Comparison of ENCODE assay signal across 15 cellular contexts in genomic region chr20:62132421-62132820, GRCh38. TPM values are rescaled to one million over a fixed set of nuclear protein-coding genes. Genes with fewer than 3 reads are reported as not detected.
DNase-seq lines count a peak whose midpoint lies in the region; ATAC-seq and TF ChIP-seq lines count a peak whose summit lies in the region.
"Had no signal": no experiment of that assay in that cellular context is flagged by ENCODE, and none has a peak within 500 bp of the region (broad histone marks: within the 10 kb centered on the region; RNA-seq: fewer than 3 reads in every experiment).

No MANE protein-coding gene starts in this region.

- no peak overlapping the region for H3K4me3 Mint-ChIP-seq in activated naive CD8-positive, alpha-beta T cell treated with anti-CD3 and anti-CD28 coated beads for 36 hours
- H3K4me3 Mint-ChIP-seq in HFFc6 = no peak overlapping the region

- intact Hi-C loops in breast epithelium (cut with DNase I; ENCODE audit: low total_unique reads) (no loop called here), mammary epithelial cell (cut with micrococcal nuclease) (no loop called here), lower lobe of right lung (cut with DNase I) (no loop called here)

- no peak overlapping the region for H3K9ac ChIP-seq in mammary epithelial cell (ENCODE audit: insufficient read depth, low read length)
- H3K9ac ChIP-seq: KMS-11 had no signal

- CTCF ChIA-PET in mammary epithelial cell (lab: Charles Lee; ENCODE audit: low non-redundant PET) = no interaction called here

- TF ChIP-seq POLR2A in breast epithelium (IDR thresholded peaks at IDR 0.05) (no peak), upper lobe of left lung (IDR thresholded peaks at IDR 0.05) (peak in 1 of 4 donors; percentile 7)

- H3K27ac Mint-ChIP-seq in activated naive CD8-positive, alpha-beta T cell treated with anti-CD3 and anti-CD28 coated beads for 36 hours = peak overlapping the region; percentile 35
- no peak overlapping the region for H3K27ac Mint-ChIP-seq in HFFc6

- no peaks in the 10 kb centered on the region for H3K9me3 Mint-ChIP-seq in activated naive CD8-positive, alpha-beta T cell treated with anti-CD3 and anti-CD28 coated beads for 36 hours
- H3K9me3 Mint-ChIP-seq in HFFc6 = no peaks in the 10 kb centered on the region

- BruUV-seq in mammary epithelial cell (replicated peaks; lab: Mats Ljungman, UMichigan) = no TSS peak

- in situ Hi-C loops in mammary epithelial cell (cut with MboI; ENCODE audit: low sequenced_read_pairs in 2 of 2) = loop anchor here in 1 of 2 donors (10.0 kb wide), 1 partner anchor 118 kb away; no protein-coding TSS in a partner anchor

- ATAC-seq in lower lobe of right lung (peak; percentile 26 to 28), upper lobe of left lung (ENCODE audit: low FRiP score in 2 of 2) (peak in 1 of 2 donors; percentile 54), GM19395 (IDR thresholded peaks at IDR 0.05; ENCODE audit: unreplicated experiment) (no peak)
- ATAC-seq: HCT116 had no signal

- peaks cover 12% of the 10 kb centered on the region for H3K79me2 ChIP-seq in mammary epithelial cell (ENCODE audit: insufficient read depth, low read length)

- H3K27me3 ChIP-seq in breast epithelium (no peaks in the 10 kb centered on the region), mammary epithelial cell (ENCODE audit: insufficient read depth, low read length) (no peaks in the 10 kb centered on the region), lower lobe of right lung (ENCODE audit: low read depth) (no peaks in the 10 kb centered on the region), upper lobe of left lung (no peaks in the 10 kb centered on the region)
- H3K27me3 ChIP-seq: testis had no signal

- no peaks in the 10 kb centered on the region for H3K27me3 Mint-ChIP-seq in activated naive CD8-positive, alpha-beta T cell treated with anti-CD3 and anti-CD28 coated beads for 36 hours
- peaks cover 6% of the 10 kb centered on the region; the same call in 1 of the 2 replicates for H3K27me3 Mint-ChIP-seq in HFFc6 (ENCODE audit: insufficient read depth)

- no peak overlapping the region for H3K4me2 ChIP-seq in mammary epithelial cell (ENCODE audit: insufficient read depth, low read depth, low read length)
- H3K4me2 ChIP-seq: KMS-11 had no signal

- H4K20me1 ChIP-seq in mammary epithelial cell (ENCODE audit: insufficient read depth, low read length) = no peaks in the 10 kb centered on the region

- H3K4me1 Mint-ChIP-seq in activated naive CD8-positive, alpha-beta T cell treated with anti-CD3 and anti-CD28 coated beads for 36 hours = peaks cover 26% of the 10 kb centered on the region
- H3K4me1 Mint-ChIP-seq in HFFc6 (ENCODE audit: low read depth) = no peaks in the 10 kb centered on the region; the same call in 1 of the 2 replicates

- WGBS in mammary epithelial cell (ENCODE audit: low coverage, missing lambda C conversion rate) = 92% methylated on average over 7 of the region's 7 CpGs
- 72% methylated on average over 7 of the region's 7 CpGs for WGBS in upper lobe of left lung, 2 donors

- H3K27ac ChIP-seq in breast epithelium = peak overlapping the region; percentile 42 to 74
- no peak overlapping the region for H3K27ac ChIP-seq in mammary epithelial cell (ENCODE audit: insufficient read depth, low read depth, low read length)
- H3K27ac ChIP-seq in lower lobe of right lung = peak overlapping the region; percentile 79
- H3K27ac ChIP-seq in upper lobe of left lung = peak overlapping the region; percentile 36 to 81 (median 78)
- H3K27ac ChIP-seq: KMS-11 had no signal

- H3K4me3 ChIP-seq in breast epithelium (peak overlapping the region in 1 of 3 donors; percentile 8), mammary epithelial cell (replicated peaks in 1 of 3; ENCODE audit: insufficient read depth in 1 of 3, low read depth in 2 of 3, low read length in 3 of 3) (no peak overlapping the region), lower lobe of right lung (peak overlapping the region; percentile 6), upper lobe of left lung (no peak overlapping the region)
- H3K4me3 ChIP-seq: testis had no signal

- dilution Hi-C loops in mammary epithelial cell (cut with HindIII; ENCODE audit: low sequenced_read_pairs) = no loop called here

- H3K36me3 Mint-ChIP-seq in activated naive CD8-positive, alpha-beta T cell treated with anti-CD3 and anti-CD28 coated beads for 36 hours = peaks cover 38% of the 10 kb centered on the region
- peaks cover 50% of the 10 kb centered on the region for H3K36me3 Mint-ChIP-seq in HFFc6 (ENCODE audit: low read depth)

- TF ChIP-seq EP300 in upper lobe of left lung (IDR thresholded peaks at IDR 0.05) = no peak

- H3K9me3 ChIP-seq in breast epithelium (no peaks in the 10 kb centered on the region), mammary epithelial cell (replicated peaks; ENCODE audit: insufficient read depth, low read length) (no peaks in the 10 kb centered on the region), lower lobe of right lung (no peaks in the 10 kb centered on the region), upper lobe of left lung (no peaks in the 10 kb centered on the region)
- H3K9me3 ChIP-seq: testis had no signal

- H2AFZ ChIP-seq in mammary epithelial cell (ENCODE audit: low read depth, low read length) = no peak overlapping the region

- TF ChIP-seq CTCF in breast epithelium (IDR thresholded peaks at IDR 0.05) = no peak
- no peak for TF ChIP-seq CTCF in mammary epithelial cell (conservative IDR thresholded peaks at IDR 0.05 in 1 of 2, IDR thresholded peaks at IDR 0.05 in 1 of 2; ENCODE audit: extremely low read depth in 1 of 2, insufficient read depth in 1 of 2, low read depth in 1 of 2, low read length in 2 of 2)
- TF ChIP-seq CTCF in lower lobe of right lung (IDR thresholded peaks at IDR 0.05) = no peak
- TF ChIP-seq CTCF in upper lobe of left lung (IDR thresholded peaks at IDR 0.05) = no peak
- no peak for TF ChIP-seq CTCF in HFFc6 (IDR thresholded peaks at IDR 0.05)

- H3K4me1 ChIP-seq in breast epithelium (no peaks in the 10 kb centered on the region), mammary epithelial cell (ENCODE audit: insufficient read depth, low read length) (no peaks in the 10 kb centered on the region), lower lobe of right lung (peaks cover 40% of the 10 kb centered on the region), upper lobe of left lung (peaks cover 27 to 39% (median 29%) of the 10 kb centered on the region in 4 donors)

- H3K36me3 ChIP-seq in breast epithelium = peaks cover 14% of the 10 kb centered on the region
- peaks cover 37% of the 10 kb centered on the region for H3K36me3 ChIP-seq in mammary epithelial cell (ENCODE audit: insufficient read depth, low read length)
- peaks cover 100% of the 10 kb centered on the region for H3K36me3 ChIP-seq in lower lobe of right lung
- H3K36me3 ChIP-seq in upper lobe of left lung = peaks cover 43 to 97% (median 79%) of the 10 kb centered on the region in 4 donors

- DNase-seq in breast epithelium (ENCODE audit: low spot score in 2 of 2) (no peak), mammary epithelial cell (no peak), lower lobe of right lung (peak; percentile 73), upper lobe of left lung (no peak), cortex of kidney (lab: John Stamatoyannopoulos, UW) (no peak), HFFc6 (no peak)
- no peak for DNase-seq in activated naive CD8-positive, alpha-beta T cell treated with anti-CD3 and anti-CD28 coated beads for 36 hours
- DNase-seq: activated CD8-positive, alpha-beta memory T cell treated with anti-CD3 and anti-CD28 coated beads, Interleukin-2, amount 50 U/mL, for 48 hours; AML-193; NCI-H2029 treated with DMSO at 0.1 percent for 48 hours; stimulated activated CD4-positive, alpha-beta T cell treated with anti-CD3 and anti-CD28 coated beads, Interleukin-2, amount 100 ng/mL, for 24 hours; testis had no signal

RNA-seq across cellular contexts. Expression of gene LSM14B, which starts 10.1 kb away (rescaled TPM):
- total RNA-seq in breast epithelium (10 to 100 TPM; 20.6 to 26.5 (median 25.6) TPM), mammary epithelial cell (10 to 100 TPM; 31.5 to 36.3 TPM), lower lobe of right lung (36.8 TPM), upper lobe of left lung (10 to 100 TPM; 27.8 to 46.3 (median 36.4) TPM)
- 20.3 TPM for polyA plus RNA-seq in mammary epithelial cell
- 20.6 TPM for polyA minus RNA-seq in mammary epithelial cell
- total RNA-seq in activated naive CD8-positive, alpha-beta T cell treated with anti-CD3 and anti-CD28 coated beads for 36 hours = 10 to 100 TPM; 32.8 to 34.5 TPM
- 10 to 100 TPM; 40.4 to 42.7 (median 40.9) TPM for total RNA-seq in HFFc6 (2021; fragmentation: NEBNext Ultra II Directional; extraction: Animal tissue kit (Norgen Biotek cat#: 25700))

RNA-seq across cellular contexts. Expression of gene PSMA7, which starts 10.8 kb away (rescaled TPM):
- total RNA-seq in breast epithelium = 100 to 1,000 TPM; 200 to 579 (median 380) TPM
- 100 to 1,000 TPM; 173 to 303 TPM for total RNA-seq in mammary epithelial cell
- 575 TPM for polyA plus RNA-seq in mammary epithelial cell
- polyA minus RNA-seq in mammary epithelial cell = 118 TPM
- total RNA-seq in activated naive CD8-positive, alpha-beta T cell treated with anti-CD3 and anti-CD28 coated beads for 36 hours = 100 to 1,000 TPM; 362 to 367 TPM
- 223 TPM for total RNA-seq in lower lobe of right lung
- 100 to 1,000 TPM; 186 to 317 (median 240) TPM for total RNA-seq in upper lobe of left lung
- 100 to 1,000 TPM; 296 to 357 (median 334) TPM for total RNA-seq in HFFc6 (2021; fragmentation: NEBNext Ultra II Directional; extraction: Animal tissue kit (Norgen Biotek cat#: 25700))

RNA-seq across cellular contexts. Expression of gene SS18L1, which starts 11.1 kb away (rescaled TPM):
- total RNA-seq in breast epithelium (10 to 100 TPM; 12.5 to 18.4 (median 14.4) TPM), mammary epithelial cell (10 to 100 TPM; 16.3 to 20.6 TPM), lower lobe of right lung (17.8 TPM), upper lobe of left lung (10 to 100 TPM; 12.2 to 70.8 (median 19.7) TPM)
- polyA plus RNA-seq in mammary epithelial cell = 10.4 TPM
- polyA minus RNA-seq in mammary epithelial cell = 17.7 TPM
- 10 to 100 TPM; 12.1 to 12.3 TPM for total RNA-seq in activated naive CD8-positive, alpha-beta T cell treated with anti-CD3 and anti-CD28 coated beads for 36 hours
- 1 to 10 TPM; 5.5 to 7.9 (median 5.9) TPM for total RNA-seq in HFFc6 (2021; fragmentation: NEBNext Ultra II Directional; extraction: Animal tissue kit (Norgen Biotek cat#: 25700))

RNA-seq across cellular contexts. Expression of gene MTG2, which starts 50.4 kb away (rescaled TPM):
- 10 to 100 TPM; 16.3 to 32.1 (median 25.6) TPM for total RNA-seq in breast epithelium
- total RNA-seq in mammary epithelial cell = 10 to 100 TPM; 20.7 to 38.6 TPM
- 28.2 TPM for polyA plus RNA-seq in mammary epithelial cell
- polyA minus RNA-seq in mammary epithelial cell = 8.8 TPM
- total RNA-seq in activated naive CD8-positive, alpha-beta T cell treated with anti-CD3 and anti-CD28 coated beads for 36 hours = 10 to 100 TPM; 36.1 to 39.9 TPM
- total RNA-seq in lower lobe of right lung = 27.1 TPM
- 10 to 100 TPM; 28.3 to 42.3 (median 32.0) TPM for total RNA-seq in upper lobe of left lung
- 10 to 100 TPM; 27.9 to 33.8 (median 30.2) TPM for total RNA-seq in HFFc6 (2021; fragmentation: NEBNext Ultra II Directional; extraction: Animal tissue kit (Norgen Biotek cat#: 25700))
